27 cellular contexts compared by ENCODE assay signal in genomic region chr12:60847281-60847680, GRCh38.
"Had no signal": no experiment of that assay in that cellular context is flagged by ENCODE, and none has a peak within 500 bp of the region (broad histone marks: within the 10 kb centered on the region; RNA-seq: fewer than 3 reads in every experiment).

No MANE protein-coding gene starts in this region.

- H3K36me3 ChIP-seq: stomach, suprapubic skin, thoracic aorta, thyroid gland, tibial artery, tibial nerve, transverse colon, upper lobe of left lung, upper lobe of right lung, uterus, vagina had no signal

- H3K27me3 ChIP-seq: stomach, suprapubic skin, testis, thyroid gland, tibial artery, tibial nerve, transverse colon, upper lobe of left lung, upper lobe of right lung, uterus, vagina had no signal

- ATAC-seq: stimulated activated effector memory CD8-positive, alpha-beta T cell treated with anti-CD3 and anti-CD28 coated beads, Interleukin-12 subunit alpha, Interleukin-12 subunit beta, amount 100 ng/mL, for 72 hours; stimulated activated memory B cell treated with anti-CD40 and anti-IgM and Interleukin-4, amounts not matched to agents 10 μg/mL and 1 μg/mL and 100 μg/mL, for 72 hours; stimulated activated naive B cell treated with anti-CD40 and anti-IgM and Interleukin-4, amounts not matched to agents 10 μg/mL and 1 μg/mL and 100 μg/mL, for 72 hours; stimulated activated naive CD8-positive, alpha-beta T cell treated with anti-CD3 and anti-CD28 coated beads, Interleukin-15, amount 100 ng/mL, for 72 hours; stimulated activated naive CD8-positive, alpha-beta T cell treated with anti-CD3 and anti-CD28 coated beads, Interleukin-15, Interleukin-2, amounts not matched to agents 100 U/mL and 50 U/mL, for 24 hours; upper lobe of right lung had no signal

- H3K4me1 ChIP-seq: stomach, suprapubic skin, testis, thyroid gland, tibial artery, tibial nerve, transverse colon, upper lobe of left lung, upper lobe of right lung, uterus, vagina had no signal

- H3K4me3 ChIP-seq: stomach, suprapubic skin, testis, thoracic aorta, thyroid gland, tibial artery, tibial nerve, transverse colon, upper lobe of left lung, upper lobe of right lung, uterus, vagina had no signal

- H3K9me3 ChIP-seq: stomach, testis, thoracic aorta, thyroid gland, tibial artery, tibial nerve, transverse colon, upper lobe of left lung, upper lobe of right lung, uterus, vagina had no signal

- H3K27ac ChIP-seq: stomach, suprapubic skin, testis, thoracic aorta, thyroid gland, tibial artery, tibial nerve, transverse colon, upper lobe of left lung, upper lobe of right lung, uterus, vagina had no signal

- FAIRE-seq: urothelium cell line had no signal

- DNase-seq: stimulated activated CD4-positive, alpha-beta T cell treated with anti-CD3 and anti-CD28 coated beads, Interleukin-2, amount 100 ng/mL, for 48 hours; stimulated activated CD4-positive, alpha-beta T cell treated with anti-CD3 and anti-CD28 coated beads, Interleukin-4, amount 100 ng/mL, for 1 hour; stimulated activated CD4-positive, alpha-beta T cell treated with anti-CD3 and anti-CD28 coated beads, Interleukin-4, amount 100 ng/mL, for 24 hours; stimulated activated CD4-positive, alpha-beta T cell treated with anti-CD3 and anti-CD28 coated beads, Interleukin-4, amount 100 ng/mL, for 4 hours; stimulated activated CD8-positive, alpha-beta memory T cell treated with anti-CD3 and anti-CD28 coated beads, Interleukin-4, amount 100 ng/mL, for 48 hours; stimulated activated naive B cell treated with anti-CD40 and anti-IgM and Interleukin-4, amounts not matched to agents 10 μg/mL and 1 μg/mL and 100 μg/mL, for 72 hours; stimulated activated naive CD4-positive, alpha-beta T cell; stimulated activated naive CD4-positive, alpha-beta T cell treated with Interleukin-2 at 50 U/mL for 16 hours; stimulated activated naive CD8-positive, alpha-beta T cell treated with anti-CD3 and anti-CD28 coated beads, Interleukin-15, amount 100 ng/mL, for 72 hours; stimulated activated naive CD8-positive, alpha-beta T cell treated with anti-CD3 and anti-CD28 coated beads, Interleukin-15, Interleukin-2, amounts not matched to agents 100 U/mL and 50 U/mL, for 24 hours; stomach; substantia nigra; testis; thyroid gland; tibial artery; transverse colon; trophoblast cell; upper lobe of left lung; upper lobe of right lung; uterus had no signal
